8 cellular contexts compared by ENCODE assay signal in the genomic region with DNA sequence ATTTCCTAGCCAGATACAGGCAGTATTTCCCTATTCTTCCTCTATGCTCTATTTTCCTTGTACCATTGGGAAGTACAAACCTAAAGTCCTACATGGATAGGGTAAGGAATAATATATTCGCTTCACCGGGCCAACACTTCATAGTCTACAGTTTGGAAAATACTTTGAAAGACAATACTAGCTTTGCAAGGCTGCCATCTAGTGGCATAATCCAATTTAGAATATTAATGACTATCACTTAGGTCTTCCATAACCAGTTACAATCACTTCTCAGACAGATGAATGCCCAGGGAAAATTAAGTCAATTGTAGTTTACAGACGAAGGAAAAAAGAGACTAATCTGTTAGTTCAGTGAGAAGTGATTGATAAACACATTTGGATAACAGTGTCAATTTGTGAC.
DNase-seq lines count a peak whose midpoint lies in the region; ATAC-seq and TF ChIP-seq lines count a peak whose summit lies in the region.

No MANE protein-coding gene starts in this region.

- peak; percentile 75 for ATAC-seq in HG03378 (IDR thresholded peaks at IDR 0.05; ENCODE audit: unreplicated experiment)
- ATAC-seq in HG03045 (IDR thresholded peaks at IDR 0.05; ENCODE audit: unreplicated experiment), result no peak

- H3K9me3 ChIP-seq in SK-N-MC (ENCODE audit: low read depth, low read length) (no peaks in the 10 kb centered on the region), uterus (no peaks in the 10 kb centered on the region)

- TF ChIP-seq CTCF in glutamatergic neuron (IDR thresholded peaks at IDR 0.05; ENCODE audit: partially characterized antibody, unreplicated experiment), result peak; percentile 28
- peak; percentile 27 to 44 (median 37) for TF ChIP-seq CTCF in uterus (IDR thresholded peaks at IDR 0.05)

- no peaks in the 10 kb centered on the region for H3K9me3 Mint-ChIP-seq in glutamatergic neuron (ENCODE audit: unreplicated experiment)
- H3K9me3 Mint-ChIP-seq in activated naive CD4-positive, alpha-beta T cell treated with anti-CD3 and anti-CD28 coated beads, Interleukin-2, amount 10 ng/mL, durations not matched to agents 7 days and 5 days, result no peaks in the 10 kb centered on the region

- H3K36me3 ChIP-seq in SK-N-MC (ENCODE audit: insufficient read depth, low read length) (no peaks in the 10 kb centered on the region), uterus (no peaks in the 10 kb centered on the region)

- H3K27me3 Mint-ChIP-seq in glutamatergic neuron (ENCODE audit: unreplicated experiment), result no peaks in the 10 kb centered on the region
- H3K27me3 Mint-ChIP-seq in activated naive CD4-positive, alpha-beta T cell treated with anti-CD3 and anti-CD28 coated beads, Interleukin-2, amount 10 ng/mL, durations not matched to agents 7 days and 5 days, result no peaks in the 10 kb centered on the region

- no peak for TF ChIP-seq POLR2A in uterus (IDR thresholded peaks at IDR 0.05)

- DNase-seq in NCI-H2227 (lab: John Stamatoyannopoulos, UW; ENCODE audit: unreplicated experiment) (peak; percentile 4), NCI-H2227 treated with DMSO at 0.1 percent for 48 hours (lab: John Stamatoyannopoulos, UW) (no peak), SK-N-MC (ENCODE audit: low read depth, low spot score) (peak; percentile 78), glutamatergic neuron (no peak), uterus (no peak)
- DNase-seq in activated naive CD4-positive, alpha-beta T cell treated with anti-CD3 and anti-CD28 coated beads, Interleukin-2, amount 10 ng/mL, durations not matched to agents 7 days and 5 days, result no peak

- no peaks in the 10 kb centered on the region for H3K4me1 Mint-ChIP-seq in glutamatergic neuron (ENCODE audit: low read depth, unreplicated experiment)
- no peaks in the 10 kb centered on the region for H3K4me1 Mint-ChIP-seq in activated naive CD4-positive, alpha-beta T cell treated with anti-CD3 and anti-CD28 coated beads, Interleukin-2, amount 10 ng/mL, durations not matched to agents 7 days and 5 days

- intact Hi-C loops in uterus (cut with DNase I; ENCODE audit: low total_unique reads), result no loop called here

- H3K36me3 Mint-ChIP-seq in glutamatergic neuron (ENCODE audit: unreplicated experiment), result no peaks in the 10 kb centered on the region
- H3K36me3 Mint-ChIP-seq in activated naive CD4-positive, alpha-beta T cell treated with anti-CD3 and anti-CD28 coated beads, Interleukin-2, amount 10 ng/mL, durations not matched to agents 7 days and 5 days, result no peaks in the 10 kb centered on the region

- H3K4me3 ChIP-seq in SK-N-MC (no peak overlapping the region), uterus (no peak overlapping the region)

- peak overlapping the region; percentile 12 for H3K9ac ChIP-seq in SK-N-MC (ENCODE audit: insufficient read length)

- CTCF ChIA-PET in activated naive CD4-positive, alpha-beta T cell treated with anti-CD3 and anti-CD28 coated beads, Interleukin-2, amount 10 ng/mL, durations not matched to agents 7 days and 5 days (lab: Charles Lee), result no interaction called here

- no peak overlapping the region; the same call in 1 of the 2 replicates for H3K27ac ChIP-seq in SK-N-MC
- H3K27ac ChIP-seq in uterus, result no peak overlapping the region

- H3K4me1 ChIP-seq in uterus, result no peaks in the 10 kb centered on the region

- H3K4me3 Mint-ChIP-seq in glutamatergic neuron (ENCODE audit: unreplicated experiment), result no peak overlapping the region
- no peak overlapping the region for H3K4me3 Mint-ChIP-seq in activated naive CD4-positive, alpha-beta T cell treated with anti-CD3 and anti-CD28 coated beads, Interleukin-2, amount 10 ng/mL, durations not matched to agents 7 days and 5 days

- H3K27ac Mint-ChIP-seq in glutamatergic neuron (ENCODE audit: unreplicated experiment), result no peak overlapping the region
- no peak overlapping the region for H3K27ac Mint-ChIP-seq in activated naive CD4-positive, alpha-beta T cell treated with anti-CD3 and anti-CD28 coated beads, Interleukin-2, amount 10 ng/mL, durations not matched to agents 7 days and 5 days

- H3K27me3 ChIP-seq in uterus, result no peaks in the 10 kb centered on the region

Comparison
In these comparisons a context has a peak if more than half of its experiments do, and no peak if none do; other contexts are left out.
1. DNase-seq: peak in NCI-H2227 (single experiment) and SK-N-MC (single experiment); none in NCI-H2227 treated with DMSO at 0.1 percent for 48 hours (single experiment), glutamatergic neuron (single experiment), uterus (0 of 2) and activated naive CD4-positive, alpha-beta T cell treated with anti-CD3 and anti-CD28 coated beads, Interleukin-2, amount 10 ng/mL, durations not matched to agents 7 days and 5 days (single experiment).